In genomic region chr7:111920329-111920728, GRCh38 we compare ENCODE assay signal across 29 cellular contexts.
"Had no signal": no experiment of that assay in that cellular context is flagged by ENCODE, and none has a peak within 500 bp of the region (broad histone marks: within the 10 kb centered on the region; RNA-seq: fewer than 3 reads in every experiment).

No MANE protein-coding gene starts in this region.

- H3K4me1 Mint-ChIP-seq: activated CD4-positive, alpha-beta T cell treated with anti-CD3 and anti-CD28 coated beads, Interleukin-2, amount 10 ng/mL, durations not matched to agents 24 days and 14 days; activated T-helper 17 cell treated with anti-CD3 and anti-CD28 coated beads, Interleukin-2, amount 50 U/mL, for 72 hours had no signal

- H2AFZ ChIP-seq: PC-9 had no signal

- ATAC-seq: activated CD8-positive, alpha-beta T cell treated with anti-CD3 and anti-CD28 coated beads for 36 hours; activated T-cell treated with anti-CD3 and anti-CD28 coated beads, Interleukin-2, amount 50 U/mL, for 72 hours; activated T-helper 17 cell treated with anti-CD3 and anti-CD28 coated beads, Interleukin-2, amount 50 U/mL, for 72 hours had no signal

- H3K27me3 Mint-ChIP-seq: activated CD4-positive, alpha-beta T cell treated with anti-CD3 and anti-CD28 coated beads, Interleukin-2, amount 10 ng/mL, durations not matched to agents 24 days and 14 days had no signal

- H3K9me3 ChIP-seq: breast epithelium, SJCRH30 had no signal

- DNase-seq: activated CD4-positive, alpha-beta T cell treated with anti-CD3 and anti-CD28 coated beads, Interleukin-2, amount 10 ng/mL, durations not matched to agents 24 days and 14 days; activated CD4-positive, alpha-beta T cell treated with anti-CD3 and anti-CD28 coated beads, Interleukin-2, amount 50 U/mL, for 4 hours; activated CD4-positive, CD25-positive, alpha-beta regulatory T cell; activated CD8-positive, alpha-beta T cell treated with anti-CD3 and anti-CD28 coated beads for 36 hours; activated effector memory CD4-positive, alpha-beta T cell treated with anti-CD3 and anti-CD28 coated beads, Interleukin-2, amount 50 U/mL, for 16 hours; activated naive CD4-positive, alpha-beta T cell; activated naive CD4-positive, alpha-beta T cell treated with anti-CD3 and anti-CD28 coated beads, Interleukin-2, amount 50 U/mL, for 16 hours; activated naive CD8-positive, alpha-beta T cell treated with anti-CD3 and anti-CD28 coated beads for 36 hours; activated T-cell treated with anti-CD3 and anti-CD28 coated beads, Interleukin-2, amount 50 U/mL, for 1 hour; activated T-cell treated with anti-CD3 and anti-CD28 coated beads, Interleukin-2, amount 50 U/mL, for 72 hours; amniotic stem cell; aorta; MM.1S; MV-4-11; NCI-H1092; NCI-H1436 treated with DMSO at 0.1 percent for 48 hours; NCI-H2029; NCI-H345; NCI-H524 treated with DMSO at 0.1 percent for 48 hours; NCI-H748 treated with DMSO at 0.1 percent for 48 hours; NK-92 treated with Interleukin-12 subunit alpha and Interleukin-12 subunit beta, amount 100 ng/mL, for 24 hours; PC-9; SHP77; WERI-Rb-1 had no signal

- H3K4me1 ChIP-seq: breast epithelium had no signal

- H3K27ac ChIP-seq: breast epithelium, KMS-11, PC-9, SJCRH30, SK-N-MC, WERI-Rb-1 had no signal

- H3K36me3 ChIP-seq: breast epithelium, SJCRH30, WERI-Rb-1 had no signal

- H3K27me3 ChIP-seq: breast epithelium, SJCRH30 had no signal

- H3K36me3 Mint-ChIP-seq: activated naive CD8-positive, alpha-beta T cell treated with anti-CD3 and anti-CD28 coated beads for 36 hours had no signal

- H3K27ac Mint-ChIP-seq: activated CD4-positive, alpha-beta T cell treated with anti-CD3 and anti-CD28 coated beads, Interleukin-2, amount 10 ng/mL, durations not matched to agents 24 days and 14 days; activated CD8-positive, alpha-beta T cell treated with anti-CD3 and anti-CD28 coated beads for 36 hours; activated naive CD8-positive, alpha-beta T cell treated with anti-CD3 and anti-CD28 coated beads for 36 hours; activated T-cell treated with anti-CD3 and anti-CD28 coated beads, Interleukin-2, amount 50 U/mL, for 72 hours; activated T-helper 17 cell treated with anti-CD3 and anti-CD28 coated beads, Interleukin-2, amount 50 U/mL, for 72 hours had no signal

- H3K4me3 ChIP-seq: breast epithelium, PC-9, SJCRH30, SK-N-MC had no signal

- H3K4me3 Mint-ChIP-seq: activated CD4-positive, alpha-beta T cell treated with anti-CD3 and anti-CD28 coated beads, Interleukin-2, amount 10 ng/mL, durations not matched to agents 24 days and 14 days; activated CD8-positive, alpha-beta T cell treated with anti-CD3 and anti-CD28 coated beads for 36 hours; activated naive CD8-positive, alpha-beta T cell treated with anti-CD3 and anti-CD28 coated beads for 36 hours; activated T-cell treated with anti-CD3 and anti-CD28 coated beads, Interleukin-2, amount 50 U/mL, for 72 hours; activated T-helper 17 cell treated with anti-CD3 and anti-CD28 coated beads, Interleukin-2, amount 50 U/mL, for 72 hours had no signal

- H3K9me3 Mint-ChIP-seq: activated CD4-positive, alpha-beta T cell treated with anti-CD3 and anti-CD28 coated beads, Interleukin-2, amount 10 ng/mL, durations not matched to agents 24 days and 14 days; activated CD8-positive, alpha-beta T cell treated with anti-CD3 and anti-CD28 coated beads for 36 hours; activated naive CD8-positive, alpha-beta T cell treated with anti-CD3 and anti-CD28 coated beads for 36 hours; activated T-cell treated with anti-CD3 and anti-CD28 coated beads, Interleukin-2, amount 50 U/mL, for 72 hours; activated T-helper 17 cell treated with anti-CD3 and anti-CD28 coated beads, Interleukin-2, amount 50 U/mL, for 72 hours had no signal

- H3K4me2 ChIP-seq: KMS-11, PC-9 had no signal

- H3K9ac ChIP-seq: KMS-11 had no signal
